In the genomic region with DNA sequence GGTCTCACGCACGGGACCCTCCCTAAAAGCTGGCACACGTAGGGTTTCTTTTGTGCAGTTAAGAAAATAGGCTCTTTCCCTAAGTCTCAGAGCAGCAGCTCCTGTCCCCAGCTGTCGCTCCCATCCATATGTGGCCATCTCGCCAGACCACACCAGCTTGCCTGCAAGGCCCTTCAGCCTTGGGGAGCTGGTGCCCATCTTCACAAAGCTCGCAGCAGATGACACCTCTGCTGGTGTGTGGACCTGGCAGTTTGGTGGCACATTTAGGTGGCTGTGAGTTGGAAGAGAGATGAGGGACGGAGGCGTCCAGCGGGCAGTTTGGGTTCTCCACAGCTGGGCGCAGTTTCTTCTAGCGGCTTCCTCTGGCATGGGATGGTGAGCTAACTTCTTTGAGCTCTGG, we compare ENCODE assay signal across 13 cellular contexts.
DNase-seq lines count a peak whose midpoint lies in the region; ATAC-seq and TF ChIP-seq lines count a peak whose summit lies in the region.
"Had no signal": no experiment of that assay in that cellular context is flagged by ENCODE, and none has a peak within 500 bp of the region (broad histone marks: within the 10 kb centered on the region; RNA-seq: fewer than 3 reads in every experiment).

No MANE protein-coding gene starts in this region.

- TF ChIP-seq EP300 in upper lobe of left lung (IDR thresholded peaks at IDR 0.05) = no peak

- H3K27ac Mint-ChIP-seq in CD8-positive, alpha-beta memory T cell = no peak overlapping the region
- no peak overlapping the region for H3K27ac Mint-ChIP-seq in activated T-cell treated with anti-CD3 and anti-CD28 coated beads, Interleukin-2, amount 50 U/mL, for 24 hours
- H3K27ac Mint-ChIP-seq: activated naive CD4-positive, alpha-beta T cell treated with anti-CD3 and anti-CD28 coated beads for 36 hours; CD4-positive, alpha-beta T cell had no signal

- intact Hi-C loops in right cardiac atrium (cut with DNase I) = no loop called here

- TF ChIP-seq POLR2A in upper lobe of left lung (IDR thresholded peaks at IDR 0.05) = no peak

- H3K9me3 ChIP-seq in right cardiac atrium (ENCODE audit: control insufficient read depth, low read length) = no peaks in the 10 kb centered on the region
- H3K9me3 ChIP-seq in parathyroid adenoma (ENCODE audit: control insufficient read depth, low read length) = no peaks in the 10 kb centered on the region
- no peaks in the 10 kb centered on the region for H3K9me3 ChIP-seq in upper lobe of left lung
- no peaks in the 10 kb centered on the region for H3K9me3 ChIP-seq in HAP-1
- H3K9me3 ChIP-seq in CD8-positive, alpha-beta memory T cell (ENCODE audit: low read length) = no peaks in the 10 kb centered on the region
- H3K9me3 ChIP-seq: neutrophil had no signal

- H3K9me3 Mint-ChIP-seq in CD8-positive, alpha-beta memory T cell = no peaks in the 10 kb centered on the region
- H3K9me3 Mint-ChIP-seq in activated T-cell treated with anti-CD3 and anti-CD28 coated beads, Interleukin-2, amount 50 U/mL, for 24 hours = no peaks in the 10 kb centered on the region
- H3K9me3 Mint-ChIP-seq: activated naive CD4-positive, alpha-beta T cell treated with anti-CD3 and anti-CD28 coated beads for 36 hours; CD4-positive, alpha-beta T cell had no signal

- TF ChIP-seq CTCF in parathyroid adenoma (IDR thresholded peaks at IDR 0.05) = no peak
- TF ChIP-seq CTCF in upper lobe of left lung (IDR thresholded peaks at IDR 0.05) = no peak

- in situ Hi-C loops in HAP-1 (cut with MboI; ENCODE audit: low sequenced_read_pairs) = no loop called here

- H3K27ac ChIP-seq in caudate nucleus (ENCODE audit: low read depth, low read length) = peak overlapping the region; percentile 98
- peak overlapping the region; percentile 4 for H3K27ac ChIP-seq in right cardiac atrium (ENCODE audit: low read length)
- no peak overlapping the region for H3K27ac ChIP-seq in parathyroid adenoma
- peak overlapping the region; percentile 34 to 63 (median 56) for H3K27ac ChIP-seq in upper lobe of left lung
- H3K27ac ChIP-seq in CD8-positive, alpha-beta memory T cell (ENCODE audit: low read depth, low read length) = no peak overlapping the region
- H3K27ac ChIP-seq: neutrophil had no signal

- peak in 1 of 2 donors; percentile 3 for ATAC-seq in right cardiac atrium
- no peak for ATAC-seq in upper lobe of left lung (ENCODE audit: low FRiP score in 2 of 2)

- WGBS in right cardiac atrium = 68% methylated on average over 11 of the region's 11 CpGs
- WGBS in upper lobe of left lung, 2 donors = 80 to 85% methylated on average over 11 of the region's 11 CpGs

- peaks cover 0 to 20% (median 8%) of the 10 kb centered on the region in 3 donors for H3K36me3 Mint-ChIP-seq in CD8-positive, alpha-beta memory T cell
- H3K36me3 Mint-ChIP-seq in activated T-cell treated with anti-CD3 and anti-CD28 coated beads, Interleukin-2, amount 50 U/mL, for 24 hours (ENCODE audit: low read depth) = peaks cover 15% of the 10 kb centered on the region

- H3K4me1 Mint-ChIP-seq in CD8-positive, alpha-beta memory T cell = no peaks in the 10 kb centered on the region
- H3K4me1 Mint-ChIP-seq in activated T-cell treated with anti-CD3 and anti-CD28 coated beads, Interleukin-2, amount 50 U/mL, for 24 hours (ENCODE audit: low read depth) = no peaks in the 10 kb centered on the region

- H3K36me3 ChIP-seq in parathyroid adenoma (ENCODE audit: control insufficient read depth, insufficient read depth, low read length) = no peaks in the 10 kb centered on the region
- H3K36me3 ChIP-seq in upper lobe of left lung = peaks cover 8 to 41% (median 28%) of the 10 kb centered on the region in 4 donors
- peaks cover 7% of the 10 kb centered on the region for H3K36me3 ChIP-seq in HAP-1 (replicated peaks)
- H3K36me3 ChIP-seq in CD8-positive, alpha-beta memory T cell (ENCODE audit: insufficient read depth, low read length) = no peaks in the 10 kb centered on the region

- H3K79me2 ChIP-seq in parathyroid adenoma = peaks cover 47% of the 10 kb centered on the region

- CTCF ChIA-PET in CD8-positive, alpha-beta memory T cell (lab: Charles Lee) = no interaction called here

- DNase-seq in caudate nucleus (lab: John Stamatoyannopoulos, UW) (no peak), right cardiac atrium (peak in 1 of 3 donors; percentile 40), upper lobe of left lung (peak in 1 of 2 donors; percentile 22), HAP-1 (ENCODE audit: low spot score in 2 of 2) (no peak)
- no peak for DNase-seq in CD8-positive, alpha-beta memory T cell
- DNase-seq in activated T-cell treated with anti-CD3 and anti-CD28 coated beads, Interleukin-2, amount 50 U/mL, for 24 hours = no peak
- DNase-seq: activated naive CD4-positive, alpha-beta T cell treated with anti-CD3 and anti-CD28 coated beads for 36 hours; CD4-positive, alpha-beta T cell; GDM1; NCI-H1105; stimulated activated CD4-positive, alpha-beta T cell treated with anti-CD3 and anti-CD28 coated beads, Interleukin-1b, Interleukin-23, amount 100 ng/mL, for 48 hours had no signal

- no peak overlapping the region for H3K4me3 ChIP-seq in right cardiac atrium (ENCODE audit: low read length)
- peak overlapping the region; percentile 30 for H3K4me3 ChIP-seq in parathyroid adenoma (ENCODE audit: low read depth, low read length)
- no peak overlapping the region for H3K4me3 ChIP-seq in upper lobe of left lung
- H3K4me3 ChIP-seq in HAP-1 = no peak overlapping the region
- no peak overlapping the region for H3K4me3 ChIP-seq in CD8-positive, alpha-beta memory T cell (ENCODE audit: low read length)

- POLR2A ChIA-PET in CD8-positive, alpha-beta memory T cell (lab: Charles Lee) = no interaction called here

- peak overlapping the region; percentile 75 for H3K4me2 ChIP-seq in parathyroid adenoma (ENCODE audit: low read length)

- no peak overlapping the region for H3K4me3 Mint-ChIP-seq in CD8-positive, alpha-beta memory T cell
- no peak overlapping the region for H3K4me3 Mint-ChIP-seq in activated T-cell treated with anti-CD3 and anti-CD28 coated beads, Interleukin-2, amount 50 U/mL, for 24 hours
- H3K4me3 Mint-ChIP-seq: activated naive CD4-positive, alpha-beta T cell treated with anti-CD3 and anti-CD28 coated beads for 36 hours; CD4-positive, alpha-beta T cell had no signal

- no peak overlapping the region for H2AFZ ChIP-seq in parathyroid adenoma

- peaks cover 0 to 3% of the 10 kb centered on the region in 2 donors for H3K27me3 Mint-ChIP-seq in CD8-positive, alpha-beta memory T cell
- H3K27me3 Mint-ChIP-seq in activated T-cell treated with anti-CD3 and anti-CD28 coated beads, Interleukin-2, amount 50 U/mL, for 24 hours = no peaks in the 10 kb centered on the region
- H3K27me3 Mint-ChIP-seq: CD4-positive, alpha-beta T cell had no signal

- no peak overlapping the region for H3K9ac ChIP-seq in parathyroid adenoma

- H3K4me1 ChIP-seq in right cardiac atrium (ENCODE audit: control insufficient read depth, insufficient read depth, low read length) (peaks cover 16% of the 10 kb centered on the region), parathyroid adenoma (peaks cover 12% of the 10 kb centered on the region), upper lobe of left lung (peaks cover 37 to 44% (median 40%) of the 10 kb centered on the region in 4 donors), HAP-1 (no peaks in the 10 kb centered on the region)
- H3K4me1 ChIP-seq in CD8-positive, alpha-beta memory T cell (ENCODE audit: insufficient read depth, low read length) = no peaks in the 10 kb centered on the region

- H3K27me3 ChIP-seq in right cardiac atrium (ENCODE audit: control insufficient read depth, insufficient read depth) = no peaks in the 10 kb centered on the region
- H3K27me3 ChIP-seq in parathyroid adenoma (ENCODE audit: control insufficient read depth, insufficient read depth, low read length) = no peaks in the 10 kb centered on the region
- no peaks in the 10 kb centered on the region for H3K27me3 ChIP-seq in upper lobe of left lung
- no peaks in the 10 kb centered on the region for H3K27me3 ChIP-seq in HAP-1 (ENCODE audit: low read depth)
- no peaks in the 10 kb centered on the region for H3K27me3 ChIP-seq in CD8-positive, alpha-beta memory T cell (ENCODE audit: insufficient read depth, low read length, poor library complexity, severe bottlenecking)
- H3K27me3 ChIP-seq: neutrophil had no signal

Comparison
In these comparisons a context has a peak if more than half of its experiments do, and no peak if none do; other contexts are left out.
1. H3K27ac ChIP-seq: peak in caudate nucleus (single experiment), right cardiac atrium (single experiment) and upper lobe of left lung (4 of 4); none in parathyroid adenoma (single experiment) and CD8-positive, alpha-beta memory T cell (single experiment).